24 cellular contexts compared by ENCODE assay signal in the genomic region with DNA sequence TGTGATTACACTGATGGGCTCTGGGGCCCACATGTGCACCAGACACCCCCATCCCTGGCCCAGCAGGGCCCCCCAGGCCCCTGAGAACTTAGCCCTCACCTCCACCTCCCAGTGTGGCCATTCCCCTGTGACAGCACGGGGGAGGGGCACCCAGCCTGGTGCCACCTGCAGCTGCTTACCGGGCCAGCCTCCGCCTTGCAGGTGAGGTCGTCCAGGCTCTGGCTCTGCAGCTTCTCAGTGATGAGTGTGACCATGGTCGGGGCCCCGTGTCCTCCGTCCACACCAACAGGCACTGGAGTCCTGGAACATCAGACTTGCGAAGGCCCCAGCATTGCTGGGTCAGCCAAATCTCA.
"Had no signal": no experiment of that assay in that cellular context is flagged by ENCODE, and none has a peak within 500 bp of the region (broad histone marks: within the 10 kb centered on the region; RNA-seq: fewer than 3 reads in every experiment).

No MANE protein-coding gene starts in this region.

- DNase-seq: dorsolateral prefrontal cortex; effector memory CD4-positive, alpha-beta T cell; heart left ventricle; hippocampal formation; kidney glomerular epithelial cell; mesendoderm; naive B cell; psoas muscle; retina; stimulated activated CD4-positive, alpha-beta T cell treated with anti-CD3 and anti-CD28 coated beads, Interleukin-2, amount 100 ng/mL, for 24 hours; stimulated activated CD4-positive, alpha-beta T cell treated with anti-CD3 and anti-CD28 coated beads, Interleukin-4, amount 100 ng/mL, for 4 hours; stimulated activated naive B cell treated with anti-CD40 and anti-IgM and Interleukin-4, amounts not matched to agents 10 μg/mL and 1 μg/mL and 100 μg/mL, for 72 hours; stimulated activated naive CD8-positive, alpha-beta T cell treated with anti-CD3 and anti-CD28 coated beads, Interleukin-15, amount 100 ng/mL, for 72 hours; testis; upper lobe of right lung had no signal

- H3K9me3 ChIP-seq: heart left ventricle, psoas muscle, testis, tibial nerve, upper lobe of right lung, vagina had no signal

- H3K4me1 ChIP-seq: parathyroid adenoma, psoas muscle, tibial nerve, upper lobe of right lung, vagina had no signal

- ATAC-seq: esophagus mucosa; heart left ventricle; psoas muscle; sciatic nerve; stimulated activated naive B cell treated with anti-CD40 and anti-IgM and Interleukin-4, amounts not matched to agents 10 μg/mL and 1 μg/mL and 100 μg/mL, for 72 hours; stimulated activated naive CD8-positive, alpha-beta T cell treated with anti-CD3 and anti-CD28 coated beads, Interleukin-15, amount 100 ng/mL, for 72 hours; upper lobe of right lung had no signal

- H3K27me3 ChIP-seq: dorsolateral prefrontal cortex, heart left ventricle, testis, tibial nerve, upper lobe of right lung, vagina had no signal

- H3K27ac ChIP-seq: dorsolateral prefrontal cortex, heart left ventricle, parathyroid adenoma, psoas muscle, skin epidermis, testis, tibial nerve, upper lobe of right lung, vagina had no signal

- H3K4me3 ChIP-seq: dorsolateral prefrontal cortex, heart left ventricle, psoas muscle, skin epidermis, testis, tibial nerve, upper lobe of right lung, vagina had no signal

- FAIRE-seq: endometrium, frontal cortex, islet of Langerhans had no signal

- H3K36me3 ChIP-seq: heart left ventricle, upper lobe of right lung, vagina had no signal

- H3K9ac ChIP-seq: parathyroid adenoma had no signal

- H3K79me2 ChIP-seq: parathyroid adenoma had no signal

- H2AFZ ChIP-seq: parathyroid adenoma had no signal
